ENCODE assay signal across 9 cellular contexts in the genomic region with DNA sequence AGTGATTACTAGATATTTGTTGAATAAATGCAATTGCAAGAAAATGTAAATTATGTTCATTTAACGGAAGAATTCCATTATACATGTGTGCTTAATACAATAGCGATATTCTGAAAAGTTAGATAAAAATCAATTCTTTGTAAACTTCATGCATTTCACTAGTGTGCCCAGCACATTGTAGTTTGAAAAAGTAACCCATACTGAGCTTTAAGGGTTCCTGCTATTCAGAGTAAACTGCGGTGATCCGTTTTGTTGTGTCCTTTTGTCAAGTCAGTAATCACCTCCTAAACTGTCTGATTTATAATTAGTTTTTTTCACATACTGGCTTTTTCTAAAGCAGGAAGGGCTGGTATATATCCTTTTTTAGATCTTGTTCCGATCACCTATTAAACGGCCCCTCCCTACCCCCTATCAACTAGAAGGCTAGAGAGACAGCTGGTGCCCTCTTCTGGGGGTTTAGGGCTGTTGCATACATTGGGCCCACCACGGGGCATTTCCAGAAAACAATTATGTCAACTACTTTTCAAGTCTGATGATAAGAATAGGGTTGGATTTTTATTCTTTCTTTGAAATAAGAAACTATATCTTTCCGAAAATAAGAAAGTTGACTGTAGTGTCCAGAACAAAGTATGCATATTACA. TPM values are rescaled to one million over a fixed set of nuclear protein-coding genes. Genes with fewer than 3 reads are reported as not detected.
DNase-seq lines count a peak whose midpoint lies in the region; ATAC-seq, FAIRE-seq and TF ChIP-seq lines count a peak whose summit lies in the region.
"Had no signal": no experiment of that assay in that cellular context is flagged by ENCODE, and none has a peak within 500 bp of the region (broad histone marks: within the 10 kb centered on the region; RNA-seq: fewer than 3 reads in every experiment).

No MANE protein-coding gene starts in this region.

- H3K4me3 ChIP-seq in A549 (no peak overlapping the region), brain microvascular endothelial cell (ENCODE audit: low read depth, low read length) (no peak overlapping the region), HepG2 (replicated peaks in 1 of 3; ENCODE audit: insufficient read depth in 1 of 3, low read depth in 2 of 3, low read length in 3 of 3) (no peak overlapping the region)

- intact Hi-C loops in HepG2 (cut with micrococcal nuclease; ENCODE audit: unreplicated experiment) = loop anchor here (1.0 to 2.0 kb wide), 2 partner anchors 157 to 212 kb away; no protein-coding TSS in a partner anchor

- no peak for TF ChIP-seq EP300 in A549 (IDR thresholded peaks at IDR 0.05)
- no peak for TF ChIP-seq EP300 in HepG2 (IDR thresholded peaks at IDR 0.05; ENCODE audit: low read depth in 2 of 2, low read length in 2 of 2)
- TF ChIP-seq EP300 in HepG2 (CRISPR knock-in tag; IDR thresholded peaks at IDR 0.05; ENCODE audit: borderline replicate concordance) = no peak

- H3K4me1 ChIP-seq in A549 (no peaks in the 10 kb centered on the region), HepG2 (ENCODE audit: insufficient read depth, low read length) (no peaks in the 10 kb centered on the region)

- peaks cover 3 to 32% of the 10 kb centered on the region in 2 donors for H3K27me3 Mint-ChIP-seq in T-cell

- CTCF ChIA-PET in A549 (lab: Yijun Ruan, JAX) (interaction anchor here (0.7 to 1.7 kb wide), 5 partner anchors 18 to 212 kb away, joined by 3 to 5 read pairs (median 5); no protein-coding TSS in a partner anchor), HepG2 (lab: Yijun Ruan, JAX; ENCODE audit: low intra/inter-chr PET ratio, low total read pairs) (interaction anchor here (2.6 to 2.7 kb wide), 2 partner anchors 156 to 211 kb away, joined by 10 to 18 read pairs; no protein-coding TSS in a partner anchor), T-cell (lab: Charles Lee) (interaction anchor here in 1 of 2 donors (1.0 kb wide), 1 partner anchor 210 kb away, joined by 3 read pairs; no protein-coding TSS in a partner anchor)

- TF ChIP-seq RAD21 in A549 (conservative IDR thresholded peaks at IDR 0.05 in 1 of 2, IDR thresholded peaks at IDR 0.05 in 1 of 2) = peak; percentile 19 to 50; a peak in 2 of 5 replicates
- TF ChIP-seq RAD21 in HepG2 (CRISPR knock-in tag; IDR thresholded peaks at IDR 0.05) = no peak

- no peak overlapping the region for H3K27ac ChIP-seq in A549
- no peak overlapping the region for H3K27ac ChIP-seq in brain microvascular endothelial cell
- H3K27ac ChIP-seq in HepG2 (ENCODE audit: extremely low read length, insufficient read depth, low read length) = no peak overlapping the region
- H3K27ac ChIP-seq: epithelial cell of prostate had no signal

- H2AFZ ChIP-seq in HepG2 (ENCODE audit: low read length) = no peak overlapping the region

- H3K4me2 ChIP-seq in A549 = no peak overlapping the region
- no peak overlapping the region for H3K4me2 ChIP-seq in HepG2 (ENCODE audit: low read depth, low read length)

- ATAC-seq in A549 (peak; percentile 47 to 79; a peak in 3 of 6 replicates), HepG2 (peak; percentile 83), GM21717 (IDR thresholded peaks at IDR 0.05; ENCODE audit: unreplicated experiment) (no peak), T-cell (replicated peaks in 1 of 4) (no peak)

- no peaks in the 10 kb centered on the region for H3K27me3 ChIP-seq in brain microvascular endothelial cell (replicated peaks)
- no peaks in the 10 kb centered on the region for H3K27me3 ChIP-seq in HepG2 (ENCODE audit: control insufficient read depth in 1 of 2, insufficient read depth in 2 of 2, low read length in 2 of 2)

- no peak overlapping the region for H3K9ac ChIP-seq in HepG2 (ENCODE audit: insufficient read depth, low read depth, low read length)

- FAIRE-seq in A549 (lab: Jason Lieb, UNC) (no peak), HepG2 (lab: Jason Lieb, UNC) (no peak)

- 30% methylated on average over 8 of the region's 8 CpGs for WGBS in A549 (ENCODE audit: missing lambda C conversion rate)
- WGBS in HepG2 (ENCODE audit: low lambda C conversion rate) = 21% methylated on average over 8 of the region's 8 CpGs

- H4K20me1 ChIP-seq in HepG2 (ENCODE audit: insufficient read depth, low read length) = no peaks in the 10 kb centered on the region

- H3K4me3 Mint-ChIP-seq in T-cell = no peak overlapping the region

- no peak overlapping the region for H3K27ac Mint-ChIP-seq in T-cell

- H3K4me1 Mint-ChIP-seq in T-cell = no peaks in the 10 kb centered on the region

- H3K79me2 ChIP-seq in HepG2 (ENCODE audit: insufficient read depth, low read length) = no peaks in the 10 kb centered on the region

- no peaks in the 10 kb centered on the region for H3K9me3 Mint-ChIP-seq in T-cell

- H3K36me3 Mint-ChIP-seq in T-cell = no peaks in the 10 kb centered on the region

- no peaks in the 10 kb centered on the region for H3K36me3 ChIP-seq in brain microvascular endothelial cell (replicated peaks)
- H3K36me3 ChIP-seq in HepG2 (replicated peaks in 1 of 2; ENCODE audit: control insufficient read depth in 1 of 2, insufficient read depth in 2 of 2, low read length in 2 of 2) = no peaks in the 10 kb centered on the region

- in situ Hi-C loops in brain microvascular endothelial cell (cut with HindIII; ENCODE audit: low pct_ligation_motif_present, low sequenced_read_pairs) = no loop called here
- in situ Hi-C loops in HepG2 (cut with HindIII; ENCODE audit: extremely low pct_ligation_motif_present, low pct_unique_long_range_greater_than_20kb) = loop anchor here (5.0 kb wide), 1 partner anchor 156 kb away; no protein-coding TSS in a partner anchor

- H3K9me3 ChIP-seq in A549 = no peaks in the 10 kb centered on the region
- H3K9me3 ChIP-seq in HepG2 (ENCODE audit: low read length) = no peaks in the 10 kb centered on the region

- DNase-seq in A549 (ENCODE audit: low read depth in 1 of 2, low spot score in 1 of 2) = peak; percentile 18 to 32
- peak; percentile 7 for DNase-seq in GM10266 (ENCODE audit: extremely low spot score)
- peak; percentile 57 for DNase-seq in M059J (ENCODE audit: low read depth)
- peak; percentile 23 for DNase-seq in brain microvascular endothelial cell
- peak; percentile 10 for DNase-seq in HepG2 (ENCODE audit: low spot score)
- DNase-seq in effector CD4-positive, alpha-beta T cell = no peak
- DNase-seq in T-cell = no peak

- peak; percentile 28; the same call in 1 of the 3 replicates for TF ChIP-seq CTCF in A549 (IDR thresholded peaks at IDR 0.05)
- TF ChIP-seq CTCF in GM10266 (IDR thresholded peaks at IDR 0.05; ENCODE audit: control insufficient read depth, insufficient read depth, low read depth, missing control alignments) = peak; percentile 23
- peak; percentile 78 for TF ChIP-seq CTCF in brain microvascular endothelial cell (IDR thresholded peaks at IDR 0.05; ENCODE audit: low read depth, low read length, missing control alignments)
- peak; percentile 45 for TF ChIP-seq CTCF in HepG2 (CRISPR knock-in tag; IDR thresholded peaks at IDR 0.05)

- no TSS peak for BruUV-seq in HepG2 (replicated peaks; lab: Mats Ljungman, UMichigan)

- POLR2A ChIA-PET in A549 (lab: Yijun Ruan, JAX) (no interaction called here), HepG2 (lab: Yijun Ruan, JAX) (no interaction called here), T-cell (lab: Charles Lee) (no interaction called here)

- TF ChIP-seq POLR2A in A549 (IDR thresholded peaks at IDR 0.05; ENCODE audit: low read length) (no peak), HepG2 (IDR thresholded peaks at IDR 0.05; ENCODE audit: insufficient read depth in 1 of 2, low read depth in 2 of 2, low read length in 2 of 2) (no peak)

TF ChIP-seq in A549, 52 proteins besides CTCF, POLR2A, EP300 and RAD21:
- TF ChIP-seq SMC3 (IDR thresholded peaks at IDR 0.05) = no peak
- no peak for TF ChIP-seq RARB (CRISPR knock-in tag; IDR thresholded peaks at IDR 0.05)
- no peak for TF ChIP-seq SREBF2 (IDR thresholded peaks at IDR 0.05)
- no peak for TF ChIP-seq HOXB5 (CRISPR knock-in tag; IDR thresholded peaks at IDR 0.05)
- no peak for TF ChIP-seq GATA3 (IDR thresholded peaks at IDR 0.05; ENCODE audit: borderline replicate concordance)
TF ChIP-seq in A549: peak in this region for 0.

TF ChIP-seq in HepG2, 621 proteins besides CTCF, POLR2A, EP300 and RAD21 (continues in another document):
- peak; percentile 43; the same call in 1 of the 2 replicates for TF ChIP-seq STAG1 (CRISPR knock-in tag; IDR thresholded peaks at IDR 0.05)
- TF ChIP-seq SNRNP70 (IDR thresholded peaks at IDR 0.05; ENCODE audit: low read depth, low read length) = no peak
- TF ChIP-seq SMC3 (IDR thresholded peaks at IDR 0.05; ENCODE audit: low read length) = peak; percentile 64; the same call in 1 of the 2 replicates
- no peak for TF ChIP-seq NONO (IDR thresholded peaks at IDR 0.05)
- no peak for TF ChIP-seq NONO (CRISPR knock-in tag; conservative IDR thresholded peaks at IDR 0.05)

RNA-seq across cellular contexts. Expression of gene BMP15, which starts 7.0 kb away (rescaled TPM):
- polyA plus RNA-seq in A549 (2011; rRNA removed) = not detected in 2 replicates
- not detected in 2 replicates for polyA plus RNA-seq in A549 (2012; cell fraction: cytosol; rRNA removed)
- polyA plus RNA-seq in A549 (2012; cell fraction: nucleus; rRNA removed) = not detected in 2 replicates
- not detected in 3 replicates for polyA plus RNA-seq in A549 (2017; fragmentation: RNase III; extraction: RNeasy Plus Mini Kit Qiagen cat#74134 plus additional on column Dnase treatment)
- polyA minus RNA-seq in A549 (2011; rRNA and poly(A)+ RNA removed) = not detected in 2 replicates
- not detected in 2 replicates for total RNA-seq in M059J (2014; rRNA removed; shearing (Covaris generic))
- total RNA-seq in HepG2 (2016; rRNA removed; fragmentation: Illumina TruSeq; extraction: Trizol) = not detected in 2 replicates
- total RNA-seq in HepG2 (2016; cell fraction: cytosol; rRNA removed; fragmentation: Illumina TruSeq; extraction: Trizol; ENCODE audit: low read depth) = not detected in 2 replicates
- total RNA-seq in HepG2 (2016; cell fraction: insoluble cytoplasmic fraction; rRNA removed; fragmentation: Illumina TruSeq; extraction: Trizol) = not detected in 2 replicates
- not detected in 2 replicates for total RNA-seq in HepG2 (2016; cell fraction: membrane; rRNA removed; fragmentation: Illumina TruSeq; extraction: Trizol)
- total RNA-seq in HepG2 (2016; cell fraction: nucleus; rRNA removed; fragmentation: Illumina TruSeq; extraction: Trizol) = not detected in 2 replicates
- not detected in 2 replicates for polyA plus RNA-seq in HepG2 (2011; rRNA removed)
- polyA plus RNA-seq in HepG2 (2011; cell fraction: cytosol; rRNA removed) = not detected in 2 replicates
- not detected in 2 replicates for polyA plus RNA-seq in HepG2 (2011; cell fraction: nucleus; rRNA removed)
- polyA plus RNA-seq in HepG2 (2012) = not detected in 2 replicates
- polyA plus RNA-seq in HepG2 (2016; cell fraction: cytosol; fragmentation: Illumina TruSeq; extraction: Trizol; ENCODE audit: low read depth) = not detected in 2 replicates
- polyA plus RNA-seq in HepG2 (2016; cell fraction: insoluble cytoplasmic fraction; fragmentation: Illumina TruSeq; extraction: Trizol; ENCODE audit: low read depth) = not detected in 2 replicates
- polyA plus RNA-seq in HepG2 (2016; cell fraction: membrane; fragmentation: Illumina TruSeq; extraction: Trizol; ENCODE audit: low read depth) = not detected in 2 replicates
- polyA plus RNA-seq in HepG2 (2016; cell fraction: nucleus; fragmentation: Illumina TruSeq; extraction: Trizol; ENCODE audit: insufficient read depth, low read depth) = not detected in 2 replicates
- not detected in 2 replicates for polyA minus RNA-seq in HepG2 (2011; rRNA and poly(A)+ RNA removed; ENCODE audit: low replicate concordance)
- polyA minus RNA-seq in HepG2 (2011; cell fraction: cytosol; rRNA and poly(A)+ RNA removed) = not detected in 2 replicates
- polyA minus RNA-seq in HepG2 (2011; cell fraction: nucleus; rRNA and poly(A)+ RNA removed) = not detected in 2 replicates
- total RNA-seq in T-cell = not detected

Comparison
In these comparisons a context has a peak if more than half of its experiments do, and no peak if none do; other contexts are left out.
1. ATAC-seq: peak in A549 (2 of 2) and HepG2 (single experiment); none in GM21717 (single experiment) and T-cell (0 of 4).
2. DNase-seq: peak in A549 (2 of 2), GM10266 (single experiment), M059J (single experiment), brain microvascular endothelial cell (single experiment) and HepG2 (single experiment); none in effector CD4-positive, alpha-beta T cell (single experiment) and T-cell (0 of 34).
3. CTCF ChIP-seq: peak in every context shown above with its lines; median percentile 78 in brain microvascular endothelial cell; 45 in HepG2; 28 in A549; 23 in GM10266.
4. Of the 38 proteins assayed by ChIP-seq in both HepG2 and A549: peak only in HepG2: SMC3; only in A549: RAD21; in both: CTCF; in neither: 35.